ENCODE assay signal across 19 cellular contexts in the genomic region with DNA sequence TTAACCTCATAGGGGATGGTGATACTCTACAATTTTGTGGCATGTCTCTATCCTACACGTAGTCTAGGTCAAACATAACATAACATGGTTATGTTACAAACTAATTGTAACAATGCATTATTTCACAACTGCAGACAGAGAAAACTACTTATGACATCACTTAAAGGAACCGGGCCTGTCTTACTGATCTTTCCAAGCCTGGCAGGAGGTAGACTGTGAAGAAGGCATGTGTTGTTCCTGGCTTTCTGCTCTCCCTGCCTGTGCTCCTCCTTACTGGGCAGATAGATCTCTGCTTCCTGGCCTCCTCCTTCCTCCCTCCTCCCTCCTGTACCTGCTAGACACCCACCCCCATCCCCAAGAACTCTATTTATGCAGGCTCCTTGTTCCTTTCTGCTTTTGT.
DNase-seq lines count a peak whose midpoint lies in the region; TF ChIP-seq lines count a peak whose summit lies in the region.
"Had no signal": no experiment of that assay in that cellular context is flagged by ENCODE, and none has a peak within 500 bp of the region (broad histone marks: within the 10 kb centered on the region; RNA-seq: fewer than 3 reads in every experiment).

No MANE protein-coding gene starts in this region.

- H3K9ac ChIP-seq in Loucy (ENCODE audit: low read depth, low read length, poor library complexity, severe bottlenecking) (no peak overlapping the region), rectal smooth muscle tissue (ENCODE audit: low read length) (no peak overlapping the region)
- H3K9ac ChIP-seq: BLaER1 had no signal

- H3K4me1 ChIP-seq in Loucy (ENCODE audit: insufficient read depth, low read length, poor library complexity, severe bottlenecking): no peaks in the 10 kb centered on the region
- H3K4me1 ChIP-seq in rectal smooth muscle tissue (ENCODE audit: control insufficient read depth, insufficient read depth, low read length): peaks cover 47% of the 10 kb centered on the region

- H3K27ac ChIP-seq in rectal smooth muscle tissue (ENCODE audit: low read depth, low read length): peak overlapping the region; percentile 85
- H3K27ac ChIP-seq: BLaER1, lower lobe of right lung, SJSA1 had no signal

- no peak for TF ChIP-seq CTCF in Loucy (conservative IDR thresholded peaks at IDR 0.05; ENCODE audit: low read length)

- H3K4me3 ChIP-seq in Loucy (ENCODE audit: low read length, poor library complexity, severe bottlenecking) (no peak overlapping the region), rectal smooth muscle tissue (ENCODE audit: low read length) (no peak overlapping the region)
- H3K4me3 ChIP-seq: BLaER1, body of pancreas, lower lobe of right lung, SJSA1 had no signal

- H3K9me2 ChIP-seq in Loucy (replicated peaks; ENCODE audit: low read depth, low read length): no peaks in the 10 kb centered on the region

- H3F3A ChIP-seq in Loucy (ENCODE audit: low read depth): no peaks in the 10 kb centered on the region

- no peaks in the 10 kb centered on the region for H3K9me3 ChIP-seq in Loucy (ENCODE audit: insufficient read depth, low read depth, low read length)
- H3K9me3 ChIP-seq: body of pancreas, lower lobe of right lung, SJSA1 had no signal

- H4K20me1 ChIP-seq in Loucy (ENCODE audit: insufficient read depth, low read length, poor library complexity, severe bottlenecking): no peaks in the 10 kb centered on the region
- H4K20me1 ChIP-seq: BLaER1 had no signal

- no peak overlapping the region for H3K4me2 ChIP-seq in Loucy (ENCODE audit: low read depth, low read length, poor library complexity, severe bottlenecking)

- H3K79me2 ChIP-seq in Loucy (ENCODE audit: insufficient read depth, low read length): no peaks in the 10 kb centered on the region

- peaks cover 3% of the 10 kb centered on the region for H3K27me3 ChIP-seq in Loucy (ENCODE audit: insufficient read depth, low read length, poor library complexity, severe bottlenecking)
- H3K27me3 ChIP-seq in rectal smooth muscle tissue (ENCODE audit: control insufficient read depth, insufficient read depth, low read length): no peaks in the 10 kb centered on the region
- H3K27me3 ChIP-seq: body of pancreas had no signal

- DNase-seq in AG20443 (ENCODE audit: low spot score): peak; percentile 39
- DNase-seq in fibroblast of peridontal ligament (ENCODE audit: extremely low read depth): peak; percentile 76
- no peak for DNase-seq in dedifferentiated amniotic fluid mesenchymal stem cell (ENCODE audit: extremely low spot score)
- no peak for DNase-seq in hepatic stellate cell (ENCODE audit: low spot score)
- no peak for DNase-seq in cerebellar nuclear complex (lab: John Stamatoyannopoulos, UW)
- DNase-seq: activated CD4-positive, alpha-beta T cell treated with anti-CD3 and anti-CD28 coated beads for 1 hour; activated CD8-positive, alpha-beta memory T cell treated with anti-CD3 and anti-CD28 coated beads, Interleukin-2, amount 50 U/mL, for 4 hours; activated naive CD4-positive, alpha-beta T cell; GF-D8; lower lobe of right lung; MM.1S; NCI-H1930; OCI-M1; T-helper 9 cell had no signal

- H2AFZ ChIP-seq in Loucy (ENCODE audit: low read length): 0 out of 2 replicates have a peak overlapping the region, but pooled peaks have one; percentile 52

- no peaks in the 10 kb centered on the region for H3K36me3 ChIP-seq in Loucy (ENCODE audit: insufficient read depth, low read length)
- no peaks in the 10 kb centered on the region for H3K36me3 ChIP-seq in rectal smooth muscle tissue (ENCODE audit: control insufficient read depth, insufficient read depth, low read length)
- H3K36me3 ChIP-seq: BLaER1, lower lobe of right lung, SJSA1 had no signal

Comparison
In these comparisons a context has a peak if more than half of its experiments do, and no peak if none do; other contexts are left out.
1. DNase-seq: peak in AG20443 (single experiment) and fibroblast of peridontal ligament (single experiment); none in dedifferentiated amniotic fluid mesenchymal stem cell (single experiment), hepatic stellate cell (single experiment) and cerebellar nuclear complex (0 of 2).